Comparison of ENCODE assay signal across 9 cellular contexts in genomic region chr6:144285798-144286502, GRCh38. TPM values are rescaled to one million over a fixed set of nuclear protein-coding genes. Genes with fewer than 3 reads are reported as not detected.
DNase-seq lines count a peak whose midpoint lies in the region; ATAC-seq, FAIRE-seq and TF ChIP-seq lines count a peak whose summit lies in the region.
"Had no signal": no experiment of that assay in that cellular context is flagged by ENCODE, and none has a peak within 500 bp of the region (broad histone marks: within the 10 kb centered on the region; RNA-seq: fewer than 3 reads in every experiment).

No MANE protein-coding gene starts in this region.

- TF ChIP-seq POLR2A in K562 (conservative IDR thresholded peaks at IDR 0.05) = no peak

- peak overlapping the region in 1 of 2 experiments; percentile 61; a peak in 1 of 4 replicates for H3K9ac ChIP-seq in K562 (ENCODE audit: insufficient read depth in 1 of 2, low read depth in 2 of 2, low read length in 2 of 2)

- peak overlapping the region; percentile 89 for H3K4me3 Mint-ChIP-seq in T-helper 1 cell treated with Interleukin-12 subunit alpha and Interleukin-12 subunit beta and Interleukin-4 antibody, amounts not matched to agents 30 μg/mL and 1 μg/mL, for 36 hours

- in situ Hi-C loops in K562 (cut with MboI) = no loop called here

- H3K4me2 ChIP-seq in K562 (ENCODE audit: insufficient read depth, low read length) = peak overlapping the region; percentile 5

- peaks cover 15% of the 10 kb centered on the region for H3K4me1 Mint-ChIP-seq in T-helper 1 cell treated with Interleukin-12 subunit alpha and Interleukin-12 subunit beta and Interleukin-4 antibody, amounts not matched to agents 30 μg/mL and 1 μg/mL, for 36 hours (ENCODE audit: low read depth)

- H3K4me3 ChIP-seq in K562 = peak overlapping the region; percentile 38; the same call in 1 of the 2 replicates
- H3K4me3 ChIP-seq in iPS DF 6.9 (ENCODE audit: low read length) = peak overlapping the region; percentile 79

- peaks cover 52% of the 10 kb centered on the region for H3K27me3 Mint-ChIP-seq in T-helper 1 cell treated with Interleukin-12 subunit alpha and Interleukin-12 subunit beta and Interleukin-4 antibody, amounts not matched to agents 30 μg/mL and 1 μg/mL, for 36 hours (ENCODE audit: low read depth)

- peak; percentile 25 for ATAC-seq in GM18868 (IDR thresholded peaks at IDR 0.05; ENCODE audit: unreplicated experiment)
- ATAC-seq in HG03378 (IDR thresholded peaks at IDR 0.05; ENCODE audit: unreplicated experiment) = peak; percentile 51
- peak; percentile 56 for ATAC-seq in K562

- H3K27ac ChIP-seq in K562 (ENCODE audit: extremely low read depth, low read depth, low read length) (no peak overlapping the region), iPS DF 6.9 (ENCODE audit: low read length) (no peak overlapping the region)

- H3K9me3 ChIP-seq in K562 (replicated peaks; ENCODE audit: control insufficient read depth, insufficient read depth, low read depth, low read length) (no peaks in the 10 kb centered on the region), iPS DF 6.9 (ENCODE audit: control insufficient read depth, insufficient read depth, low read length) (no peaks in the 10 kb centered on the region)

- peaks cover 34 to 35% of the 10 kb centered on the region in 2 experiments for H3K27me3 ChIP-seq in K562 (ENCODE audit: control insufficient read depth in 2 of 2, insufficient read depth in 2 of 2, low read length in 2 of 2)
- H3K27me3 ChIP-seq in iPS DF 6.9 (ENCODE audit: control insufficient read depth, insufficient read depth, low read length) = no peaks in the 10 kb centered on the region

- TF ChIP-seq CTCF in K562 (IDR thresholded peaks at IDR 0.05 in 2 of 3, conservative IDR thresholded peaks at IDR 0.05 in 1 of 3; ENCODE audit: insufficient read depth in 2 of 3, low read depth in 1 of 3, low read length in 3 of 3) = no peak

- 2% methylated on average over 50 of the region's 51 CpGs for WGBS in K562 (ENCODE audit: insufficient coverage, low coverage, missing lambda C conversion rate)
- WGBS in iPS DF 6.9 (ENCODE audit: insufficient coverage, insufficient read length) = no CpG with 5 or more reads among the region's 51 CpGs

- peaks cover 0 to 27% of the 10 kb centered on the region in 2 experiments; a peak in 3 of 5 replicates for H3K4me1 ChIP-seq in K562 (replicated peaks in 1 of 2; ENCODE audit: control insufficient read depth in 2 of 2, insufficient read depth in 2 of 2, low read length in 2 of 2)
- H3K4me1 ChIP-seq in iPS DF 6.9 (ENCODE audit: control insufficient read depth, insufficient read depth, low read length) = no peaks in the 10 kb centered on the region

- H3K9me1 ChIP-seq in K562 (ENCODE audit: control insufficient read depth, insufficient read depth, low read length) = no peaks in the 10 kb centered on the region

- DNase-seq in 8988T (peak; percentile 50), K562 (ENCODE audit: extremely low read depth in 1 of 4, low spot score in 3 of 4) (peak in 2 of 4 experiments; percentile 11 to 35), iPS DF 6.9 (ENCODE audit: low read depth, low spot score) (no peak), retina (peak; percentile 91), SHP77 (lab: John Stamatoyannopoulos, UW) (no peak)

- FAIRE-seq in K562 (lab: Jason Lieb, UNC) = no peak
- FAIRE-seq: GM18507 had no signal

- intact Hi-C loops in K562 (cut with micrococcal nuclease) = no loop called here

- H4K20me1 ChIP-seq in K562 (replicated peaks; ENCODE audit: control insufficient read depth, insufficient read depth, low read length) = no peaks in the 10 kb centered on the region

- BruUV-seq in K562 (replicated peaks; lab: Mats Ljungman, UMichigan) = TSS peak; percentile 31

- H3K9me3 Mint-ChIP-seq in T-helper 1 cell treated with Interleukin-12 subunit alpha and Interleukin-12 subunit beta and Interleukin-4 antibody, amounts not matched to agents 30 μg/mL and 1 μg/mL, for 36 hours = no peaks in the 10 kb centered on the region

- H3K36me3 ChIP-seq in K562 (ENCODE audit: control insufficient read depth, insufficient read depth, low read length) (no peaks in the 10 kb centered on the region), iPS DF 6.9 (ENCODE audit: control insufficient read depth, insufficient read depth, low read length) (no peaks in the 10 kb centered on the region)

- CTCF ChIA-PET in K562 (lab: Yijun Ruan, JAX; ENCODE audit: low intra/inter-chr PET ratio) = no interaction called here

- peaks cover 3% of the 10 kb centered on the region for H3K36me3 Mint-ChIP-seq in T-helper 1 cell treated with Interleukin-12 subunit alpha and Interleukin-12 subunit beta and Interleukin-4 antibody, amounts not matched to agents 30 μg/mL and 1 μg/mL, for 36 hours (ENCODE audit: low read depth)

- no peak overlapping the region for H3K27ac Mint-ChIP-seq in T-helper 1 cell treated with Interleukin-12 subunit alpha and Interleukin-12 subunit beta and Interleukin-4 antibody, amounts not matched to agents 30 μg/mL and 1 μg/mL, for 36 hours

- no peaks in the 10 kb centered on the region for H3K79me2 ChIP-seq in K562 (ENCODE audit: control insufficient read depth, insufficient read depth, low read length)

- no peak overlapping the region for H2AFZ ChIP-seq in K562 (ENCODE audit: low read depth, low read length)

- TF ChIP-seq EP300 in K562 (IDR thresholded peaks at IDR 0.05; ENCODE audit: low read length) = no peak

- POLR2A ChIA-PET in K562 (lab: Yijun Ruan, JAX) = interaction anchor here (0.6 to 0.8 kb wide), 2 partner anchors 20 to 25 kb away, joined by 3 read pairs; no protein-coding TSS in a partner anchor

- no peak for TF ChIP-seq RAD21 in K562 (CRISPR knock-in tag; conservative IDR thresholded peaks at IDR 0.05 in 1 of 2, IDR thresholded peaks at IDR 0.05 in 1 of 2)

TF ChIP-seq in K562, 482 proteins besides CTCF, POLR2A, EP300 and RAD21 (continues in another document):
- TF ChIP-seq ZFX (CRISPR knock-in tag; IDR thresholded peaks at IDR 0.05) (0 out of 2 replicates have a peak, but pooled peaks have one; percentile 1), RFX1 (IDR thresholded peaks at IDR 0.05) (no peak), RBBP5 (IDR thresholded peaks at IDR 0.05; ENCODE audit: borderline replicate concordance, insufficient read depth, low read length, poor library complexity, severe bottlenecking) (peak; percentile 31), CBFA2T2 (conservative IDR thresholded peaks at IDR 0.05) (no peak), GATAD2B (IDR thresholded peaks at IDR 0.05; ENCODE audit: borderline replicate concordance) (no peak), ERF (CRISPR knock-in tag; IDR thresholded peaks at IDR 0.05) (no peak), ZNF583 (CRISPR knock-in tag; IDR thresholded peaks at IDR 0.05) (no peak), ZNF263 (CRISPR knock-in tag; IDR thresholded peaks at IDR 0.05; ENCODE audit: borderline replicate concordance) (no peak), XRCC3 (IDR thresholded peaks at IDR 0.05) (no peak), CREB1 (IDR thresholded peaks at IDR 0.05) (no peak), CREB1 (CRISPR knock-in tag; IDR thresholded peaks at IDR 0.05) (no peak), SAFB2 (IDR thresholded peaks at IDR 0.05; ENCODE audit: borderline replicate concordance, low read depth, low read length, severe bottlenecking) (no peak), ZNF551 (CRISPR knock-in tag; IDR thresholded peaks at IDR 0.05) (no peak)
- TF ChIP-seq, protein P1, sequence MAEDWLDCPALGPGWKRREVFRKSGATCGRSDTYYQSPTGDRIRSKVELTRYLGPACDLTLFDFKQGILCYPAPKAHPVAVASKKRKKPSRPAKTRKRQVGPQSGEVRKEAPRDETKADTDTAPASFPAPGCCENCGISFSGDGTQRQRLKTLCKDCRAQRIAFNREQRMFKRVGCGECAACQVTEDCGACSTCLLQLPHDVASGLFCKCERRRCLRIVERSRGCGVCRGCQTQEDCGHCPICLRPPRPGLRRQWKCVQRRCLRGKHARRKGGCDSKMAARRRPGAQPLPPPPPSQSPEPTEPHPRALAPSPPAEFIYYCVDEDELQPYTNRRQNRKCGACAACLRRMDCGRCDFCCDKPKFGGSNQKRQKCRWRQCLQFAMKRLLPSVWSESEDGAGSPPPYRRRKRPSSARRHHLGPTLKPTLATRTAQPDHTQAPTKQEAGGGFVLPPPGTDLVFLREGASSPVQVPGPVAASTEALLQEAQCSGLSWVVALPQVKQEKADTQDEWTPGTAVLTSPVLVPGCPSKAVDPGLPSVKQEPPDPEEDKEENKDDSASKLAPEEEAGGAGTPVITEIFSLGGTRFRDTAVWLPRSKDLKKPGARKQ (CRISPR knock-in tag; IDR thresholded peaks at IDR 0.05) = no peak
- TF ChIP-seq, protein P2, sequence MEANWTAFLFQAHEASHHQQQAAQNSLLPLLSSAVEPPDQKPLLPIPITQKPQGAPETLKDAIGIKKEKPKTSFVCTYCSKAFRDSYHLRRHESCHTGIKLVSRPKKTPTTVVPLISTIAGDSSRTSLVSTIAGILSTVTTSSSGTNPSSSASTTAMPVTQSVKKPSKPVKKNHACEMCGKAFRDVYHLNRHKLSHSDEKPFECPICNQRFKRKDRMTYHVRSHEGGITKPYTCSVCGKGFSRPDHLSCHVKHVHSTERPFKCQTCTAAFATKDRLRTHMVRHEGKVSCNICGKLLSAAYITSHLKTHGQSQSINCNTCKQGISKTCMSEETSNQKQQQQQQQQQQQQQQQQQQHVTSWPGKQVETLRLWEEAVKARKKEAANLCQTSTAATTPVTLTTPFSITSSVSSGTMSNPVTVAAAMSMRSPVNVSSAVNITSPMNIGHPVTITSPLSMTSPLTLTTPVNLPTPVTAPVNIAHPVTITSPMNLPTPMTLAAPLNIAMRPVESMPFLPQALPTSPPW (CRISPR knock-in tag; IDR thresholded peaks at IDR 0.05) = 0 out of 2 replicates have a peak, but pooled peaks have one; percentile 9

RNA-seq across cellular contexts. Expression of gene UTRN, which starts 0.8 kb away (rescaled TPM):
- total RNA-seq in K562 (2011; cell fraction: chromatin; rRNA removed; ENCODE audit: low replicate concordance) = 4.6 and 11.3 TPM in 2 replicates
- 2.4 and 2.8 TPM in 2 replicates for total RNA-seq in K562 (2011; cell fraction: nucleolus; rRNA removed)
- 3.5 and 3.8 TPM in 2 replicates for total RNA-seq in K562 (2011; cell fraction: nucleoplasm; rRNA removed)
- total RNA-seq in K562 (2014; rRNA removed) (10.0 and 10.4 TPM in 2 replicates), K562 (2014; rRNA removed; fragmentation: Illumina TruSeq; extraction: Trizol) (11.5 and 15.9 TPM in 2 replicates), K562 (2015; rRNA removed; fragmentation: Illumina TruSeq; extraction: Trizol) (20.5 and 22.4 TPM in 2 replicates), K562 (2021) (10.4 and 12.0 TPM in 2 replicates)
- polyA plus RNA-seq in K562 (2011; rRNA removed) (1.2 and 1.9 TPM in 2 replicates), K562 (2014; fragmentation: Illumina TruSeq; extraction: Trizol) (10.5 and 15.1 TPM in 2 replicates), K562 (2014; fragmentation: Nextera tagmentation; extraction: Ambion mirVana) (1 to 10 TPM in 1 of 2 experiments, under 1 TPM in 1; 0.94 to 2.1 TPM), K562 (2014; rRNA removed) (6.2 and 7.1 TPM in 2 replicates)
- 0.49 and 1.3 TPM in 2 replicates for polyA plus RNA-seq in K562 (2011; cell fraction: cytosol; rRNA removed)
- 2.2 and 3.4 TPM in 2 replicates for polyA plus RNA-seq in K562 (2011; cell fraction: nucleus; rRNA removed)
- 10.6 and 11.6 TPM in 2 replicates for polyA plus RNA-seq in K562 (2012)
- polyA minus RNA-seq in K562 (2011; rRNA and poly(A)+ RNA removed) = 4.3 and 8.3 TPM in 2 replicates
- polyA minus RNA-seq in K562 (2011; cell fraction: cytosol; rRNA and poly(A)+ RNA removed) = 1.4 and 1.8 TPM in 2 replicates
- polyA minus RNA-seq in K562 (2011; cell fraction: nucleus; rRNA and poly(A)+ RNA removed) = 5.0 and 9.2 TPM in 2 replicates

Comparison
In these comparisons a context has a peak if more than half of its experiments do, and no peak if none do; other contexts are left out.
1. DNase-seq: peak in 8988T (single experiment) and retina (single experiment); none in iPS DF 6.9 (single experiment) and SHP77 (0 of 2).
2. Peak in every context shown above with its lines, with median percentiles within 50 percentile points of each other: ATAC-seq.